ENCODE assay signal across 22 cellular contexts in genomic region chr15:68494573-68495105, GRCh38.
"Had no signal": no experiment of that assay in that cellular context is flagged by ENCODE, and none has a peak within 500 bp of the region (broad histone marks: within the 10 kb centered on the region; RNA-seq: fewer than 3 reads in every experiment).

No MANE protein-coding gene starts in this region.

- H3K9me3 Mint-ChIP-seq: activated CD4-positive, alpha-beta memory T cell treated with anti-CD3 and anti-CD28 coated beads for 36 hours; activated naive CD4-positive, alpha-beta T cell treated with anti-CD3 and anti-CD28 coated beads for 36 hours; dendritic cell treated with granulocyte-macrophage colony-stimulating factor and Interleukin-4, amounts not matched to agents 40 ng/mL and 50 ng/mL, for 4 days; natural killer cell treated with Interleukin-12 subunit alpha and Interleukin-12 subunit beta and Interleukin-15 and Interleukin-18, amount 100 ng/mL, for 72 hours; stimulated activated naive CD8-positive, alpha-beta T cell treated with anti-CD3 and anti-CD28 coated beads, Interleukin-15, amount 100 ng/mL, for 72 hours had no signal

- H3K27me3 ChIP-seq: ovary, right atrium auricular region, tibial nerve, vagina had no signal

- H3K4me3 Mint-ChIP-seq: activated CD4-positive, alpha-beta memory T cell treated with anti-CD3 and anti-CD28 coated beads for 36 hours; activated naive CD4-positive, alpha-beta T cell treated with anti-CD3 and anti-CD28 coated beads for 36 hours; brain; dendritic cell treated with granulocyte-macrophage colony-stimulating factor and Interleukin-4, amounts not matched to agents 40 ng/mL and 50 ng/mL, for 4 days; immature natural killer cell; natural killer cell treated with Interleukin-12 subunit alpha and Interleukin-12 subunit beta and Interleukin-15 and Interleukin-18, amount 100 ng/mL, for 72 hours; stimulated activated naive CD8-positive, alpha-beta T cell treated with anti-CD3 and anti-CD28 coated beads, Interleukin-15, amount 100 ng/mL, for 72 hours; T-helper 17 cell had no signal

- H3K36me3 ChIP-seq: neutrophil, ovary, prostate gland, right atrium auricular region, suprapubic skin, tibial nerve, vagina had no signal

- H3K9me3 ChIP-seq: neutrophil, ovary, prostate gland, right atrium auricular region, suprapubic skin, tibial nerve, vagina had no signal

- H3K4me1 ChIP-seq: prostate gland, suprapubic skin, tibial nerve had no signal

- H3K36me3 Mint-ChIP-seq: activated CD4-positive, alpha-beta memory T cell treated with anti-CD3 and anti-CD28 coated beads for 36 hours; brain; immature natural killer cell; natural killer cell treated with Interleukin-12 subunit alpha and Interleukin-12 subunit beta and Interleukin-15 and Interleukin-18, amount 100 ng/mL, for 72 hours had no signal

- DNase-seq: activated CD4-positive, alpha-beta memory T cell treated with anti-CD3 and anti-CD28 coated beads for 36 hours; activated CD4-positive, alpha-beta T cell treated with anti-CD3 and anti-CD28 coated beads for 48 hours; activated naive CD4-positive, alpha-beta T cell treated with anti-CD3 and anti-CD28 coated beads for 36 hours; activated T-cell treated with anti-CD3 and anti-CD28 coated beads, Interleukin-2, amount 50 U/mL, for 48 hours; effector memory CD4-positive, alpha-beta T cell; foreskin melanocyte; immature natural killer cell; left ventricle myocardium superior; mammary epithelial cell; ovary; stimulated activated CD4-positive, alpha-beta T cell treated with anti-CD3 and anti-CD28 coated beads, Interleukin-12 subunit alpha, Interleukin-12 subunit beta, amount 100 ng/mL, for 4 hours; stimulated activated naive CD8-positive, alpha-beta T cell treated with anti-CD3 and anti-CD28 coated beads, Interleukin-15, amount 100 ng/mL, for 72 hours; T-helper 17 cell had no signal

- ATAC-seq: left ventricle myocardium superior; natural killer cell treated with Interleukin-12 subunit alpha and Interleukin-12 subunit beta and Interleukin-15 and Interleukin-18, amount 100 ng/mL, for 72 hours; stimulated activated naive CD8-positive, alpha-beta T cell treated with anti-CD3 and anti-CD28 coated beads, Interleukin-15, amount 100 ng/mL, for 72 hours; T-helper 17 cell had no signal

- H3K27ac Mint-ChIP-seq: activated CD4-positive, alpha-beta memory T cell treated with anti-CD3 and anti-CD28 coated beads for 36 hours; activated naive CD4-positive, alpha-beta T cell treated with anti-CD3 and anti-CD28 coated beads for 36 hours; brain; dendritic cell treated with granulocyte-macrophage colony-stimulating factor and Interleukin-4, amounts not matched to agents 40 ng/mL and 50 ng/mL, for 4 days; immature natural killer cell; natural killer cell treated with Interleukin-12 subunit alpha and Interleukin-12 subunit beta and Interleukin-15 and Interleukin-18, amount 100 ng/mL, for 72 hours; stimulated activated naive CD8-positive, alpha-beta T cell treated with anti-CD3 and anti-CD28 coated beads, Interleukin-15, amount 100 ng/mL, for 72 hours; T-helper 17 cell had no signal

- H3K27ac ChIP-seq: neutrophil, ovary, prostate gland, right atrium auricular region, suprapubic skin, tibial nerve had no signal

- H3K4me1 Mint-ChIP-seq: brain; immature natural killer cell; stimulated activated naive CD8-positive, alpha-beta T cell treated with anti-CD3 and anti-CD28 coated beads, Interleukin-15, amount 100 ng/mL, for 72 hours; T-helper 17 cell had no signal

- H3K4me3 ChIP-seq: ovary, prostate gland, right atrium auricular region, suprapubic skin, tibial nerve, vagina had no signal
